Comparison of ENCODE assay signal across 8 cellular contexts in the genomic region with DNA sequence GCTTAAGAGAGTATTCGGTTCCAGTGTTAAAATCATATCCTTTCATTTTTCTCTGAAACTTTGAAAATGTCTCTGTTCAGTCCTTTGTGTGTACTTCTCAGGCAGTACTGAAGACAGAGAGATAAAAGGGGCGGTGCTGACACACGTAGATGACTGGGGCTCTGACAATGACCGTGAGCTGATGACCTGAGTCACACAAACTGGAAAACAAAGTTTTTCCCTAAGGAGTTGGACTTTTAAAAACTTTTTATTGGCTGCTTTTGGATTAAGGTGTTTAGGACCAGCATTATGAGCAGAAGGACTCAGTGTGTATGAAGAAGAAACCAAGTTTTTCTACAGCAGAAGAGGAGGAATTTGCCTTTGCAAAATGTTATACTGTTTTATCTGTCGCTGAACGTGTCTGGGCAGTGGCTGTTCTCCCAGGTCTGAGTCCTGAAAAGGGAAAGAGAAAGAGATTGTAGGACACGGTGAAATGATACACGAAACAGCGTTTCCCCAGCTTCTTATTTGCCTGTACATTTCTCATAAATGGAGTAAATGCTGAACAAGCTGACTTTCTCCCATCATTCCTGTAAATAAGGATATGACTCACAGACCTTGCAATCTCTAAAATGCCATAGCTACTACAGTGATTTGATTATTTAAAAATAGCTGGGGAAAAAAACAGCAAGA. TPM values are rescaled to one million over a fixed set of nuclear protein-coding genes. Genes with fewer than 3 reads are reported as not detected.
DNase-seq lines count a peak whose midpoint lies in the region; ATAC-seq and TF ChIP-seq lines count a peak whose summit lies in the region.

No MANE protein-coding gene starts in this region.

- H3K4me1 Mint-ChIP-seq in activated CD4-positive, alpha-beta T cell treated with anti-CD3 and anti-CD28 coated beads, Interleukin-2, amount 10 ng/mL, durations not matched to agents 7 days and 5 days: peaks cover 14% of the 10 kb centered on the region

- in situ Hi-C loops in astrocyte of the cerebellum (cut with HindIII; ENCODE audit: low sequenced_read_pairs): no loop called here
- in situ Hi-C loops in transverse colon (cut with MboI; ENCODE audit: low pct_ligation_motif_present in 1 of 4, low pct_unique_long_range_greater_than_20kb in 1 of 4, low sequenced_read_pairs in 3 of 4): no loop called here

- 16 to 23% methylated on average over 9 of the region's 9 CpGs for WGBS in transverse colon (ENCODE audit: low coverage in 1 of 2), 2 donors

- H3K36me3 Mint-ChIP-seq in activated CD4-positive, alpha-beta T cell treated with anti-CD3 and anti-CD28 coated beads, Interleukin-2, amount 10 ng/mL, durations not matched to agents 7 days and 5 days (ENCODE audit: low read depth): no peaks in the 10 kb centered on the region

- POLR2A ChIA-PET in activated CD4-positive, alpha-beta T cell treated with anti-CD3 and anti-CD28 coated beads, Interleukin-2, amount 10 ng/mL, durations not matched to agents 7 days and 5 days (lab: Charles Lee): no interaction called here

- H3K4me3 ChIP-seq in astrocyte of the cerebellum (ENCODE audit: low read depth, low read length): peak overlapping the region; percentile 19
- peak overlapping the region; percentile 2 to 28 (median 10) for H3K4me3 ChIP-seq in transverse colon

- H3K36me3 ChIP-seq in transverse colon: no peaks in the 10 kb centered on the region

- H3K4me3 Mint-ChIP-seq in activated CD4-positive, alpha-beta T cell treated with anti-CD3 and anti-CD28 coated beads, Interleukin-2, amount 10 ng/mL, durations not matched to agents 7 days and 5 days: no peak overlapping the region

- H3K27ac Mint-ChIP-seq in activated CD4-positive, alpha-beta T cell treated with anti-CD3 and anti-CD28 coated beads, Interleukin-2, amount 10 ng/mL, durations not matched to agents 7 days and 5 days: no peak overlapping the region

- H3K27me3 Mint-ChIP-seq in activated CD4-positive, alpha-beta T cell treated with anti-CD3 and anti-CD28 coated beads, Interleukin-2, amount 10 ng/mL, durations not matched to agents 7 days and 5 days: no peaks in the 10 kb centered on the region

- peak overlapping the region; percentile 74 to 84 (median 84) for H3K27ac ChIP-seq in transverse colon

- ATAC-seq in HG03095 (IDR thresholded peaks at IDR 0.05; ENCODE audit: unreplicated experiment) (peak; percentile 61), left lobe of liver (peak; percentile 79), GM19023 (IDR thresholded peaks at IDR 0.05; ENCODE audit: unreplicated experiment) (no peak)

- CTCF ChIA-PET in activated CD4-positive, alpha-beta T cell treated with anti-CD3 and anti-CD28 coated beads, Interleukin-2, amount 10 ng/mL, durations not matched to agents 7 days and 5 days (lab: Charles Lee): interaction anchor here (1.0 to 1.5 kb wide), 5 partner anchors 8 to 78 kb away, joined by 3 to 4 read pairs (median 4); no protein-coding TSS in a partner anchor

- peaks cover 5 to 54% (median 27%) of the 10 kb centered on the region in 4 donors for H3K4me1 ChIP-seq in transverse colon

- H3K27me3 ChIP-seq in transverse colon: no peaks in the 10 kb centered on the region

- no peak for TF ChIP-seq EP300 in transverse colon (IDR thresholded peaks at IDR 0.05; ENCODE audit: low read depth)

- no peaks in the 10 kb centered on the region for H3K9me3 Mint-ChIP-seq in activated CD4-positive, alpha-beta T cell treated with anti-CD3 and anti-CD28 coated beads, Interleukin-2, amount 10 ng/mL, durations not matched to agents 7 days and 5 days

- no peak for TF ChIP-seq POLR2A in transverse colon (IDR thresholded peaks at IDR 0.05)

- intact Hi-C loops in transverse colon (cut with DNase I; ENCODE audit: low total_unique reads): no loop called here

- TF ChIP-seq CTCF in astrocyte of the cerebellum (IDR thresholded peaks at IDR 0.05; ENCODE audit: low read depth, low read length, missing control alignments) (no peak), transverse colon (IDR thresholded peaks at IDR 0.05) (no peak)

- no peaks in the 10 kb centered on the region for H3K9me3 ChIP-seq in transverse colon

- DNase-seq in EH (ENCODE audit: low read depth) (peak; percentile 94), astrocyte of the cerebellum (ENCODE audit: low read depth) (peak; percentile 70), left lobe of liver (ENCODE audit: low spot score) (peak; percentile 51), transverse colon (peak; percentile 48), NCI-H2227 treated with DMSO at 0.1 percent for 48 hours (lab: John Stamatoyannopoulos, UW) (no peak)
- no peak for DNase-seq in activated CD4-positive, alpha-beta T cell treated with anti-CD3 and anti-CD28 coated beads, Interleukin-2, amount 10 ng/mL, durations not matched to agents 7 days and 5 days

RNA-seq across cellular contexts. Expression of a gene that starts 51.5 kb away (rescaled TPM):
- total RNA-seq in left lobe of liver (3.8 TPM), transverse colon (1 to 10 TPM in 3 of 4 donors, not detected in 1; 4.0 to 9.8 (median 9.3) TPM)
- total RNA-seq in activated CD4-positive, alpha-beta T cell treated with anti-CD3 and anti-CD28 coated beads, Interleukin-2, amount 10 ng/mL, durations not matched to agents 7 days and 5 days: 1 to 10 TPM; 5.0 to 6.6 TPM

Comparison
In these comparisons a context has a peak if more than half of its experiments do, and no peak if none do; other contexts are left out.
1. DNase-seq: peak in EH (single experiment), astrocyte of the cerebellum (single experiment), left lobe of liver (single experiment) and transverse colon (single experiment); none in NCI-H2227 treated with DMSO at 0.1 percent for 48 hours (single experiment) and activated CD4-positive, alpha-beta T cell treated with anti-CD3 and anti-CD28 coated beads, Interleukin-2, amount 10 ng/mL, durations not matched to agents 7 days and 5 days (single experiment).